Comparison of ENCODE assay signal across 27 cellular contexts in the genomic region with DNA sequence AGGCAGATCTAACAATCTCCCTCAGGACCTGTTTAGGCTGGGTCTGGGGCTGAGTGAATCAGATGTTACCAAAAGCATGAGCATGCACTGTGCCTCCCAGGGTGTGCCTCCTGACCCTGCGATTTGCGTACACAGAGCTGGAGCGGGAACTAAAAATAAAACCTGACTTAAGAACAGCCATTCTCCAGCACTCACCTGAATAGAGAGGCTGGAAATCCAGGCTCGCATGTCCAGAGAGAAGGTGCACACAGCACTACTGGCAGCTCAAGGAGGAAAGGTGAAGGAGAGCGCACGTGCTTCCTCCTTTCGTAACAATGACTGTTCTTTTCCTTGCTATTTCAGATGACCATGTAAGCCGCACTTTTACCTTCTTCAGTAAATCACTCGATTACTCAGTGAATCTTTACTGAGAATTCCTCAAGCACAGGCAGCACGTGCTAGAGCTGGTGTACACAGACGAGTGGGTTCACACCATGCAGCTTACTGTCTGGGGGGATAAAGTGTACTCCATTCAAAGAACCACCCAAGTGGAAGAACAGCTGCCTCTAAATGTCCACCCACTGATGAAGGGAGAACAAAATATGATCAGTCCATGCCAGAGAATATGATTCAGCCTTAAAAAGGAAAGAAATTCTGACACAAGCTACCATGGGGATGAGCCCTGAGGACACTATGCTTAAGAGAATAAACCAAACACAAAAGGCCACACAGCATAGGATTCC. TPM values are rescaled to one million over a fixed set of nuclear protein-coding genes. Genes with fewer than 3 reads are reported as not detected.
A peak's percentile ranks its signal among the peaks of the same experiment; 100 is the strongest.
DNase-seq lines count a peak whose midpoint lies in the region; ATAC-seq and TF ChIP-seq lines count a peak whose summit lies in the region.
"Had no signal": no experiment of that assay in that cellular context is flagged by ENCODE, and none has a peak within 500 bp of the region (broad histone marks: within the 10 kb centered on the region; RNA-seq: fewer than 3 reads in every experiment).

No MANE protein-coding gene starts in this region.

- H4K91ac ChIP-seq in mesenchymal stem cell (ENCODE audit: low read length) (no peak overlapping the region), neuronal stem cell (ENCODE audit: low read depth, low read length, poor library complexity) (no peak overlapping the region)

- CTCF ChIA-PET in activated CD8-positive, alpha-beta memory T cell treated with anti-CD3 and anti-CD28 coated beads, Interleukin-2, amount 10 ng/mL, durations not matched to agents 7 days and 5 days (lab: Charles Lee) = interaction anchor here (0.6 kb wide), 1 partner anchor 420 kb away, joined by 5 read pairs; no protein-coding TSS in a partner anchor
- CTCF ChIA-PET in activated CD8-positive, alpha-beta T cell treated with anti-CD3 and anti-CD28 coated beads for 36 hours (lab: Charles Lee) = interaction anchor here (1.4 to 1.5 kb wide), 2 partner anchors 20 to 160 kb away, joined by 3 read pairs; no protein-coding TSS in a partner anchor

- no peak for DNase-seq in activated CD8-positive, alpha-beta memory T cell treated with anti-CD3 and anti-CD28 coated beads, Interleukin-2, amount 10 ng/mL, durations not matched to agents 7 days and 5 days
- DNase-seq in activated CD8-positive, alpha-beta memory T cell treated with anti-CD3 and anti-CD28 coated beads, Interleukin-2, amount 50 U/mL, for 4 hours = no peak
- no peak for DNase-seq in activated CD8-positive, alpha-beta T cell treated with anti-CD3 and anti-CD28 coated beads for 36 hours
- DNase-seq in fibroblast of mammary gland (ENCODE audit: low read depth) = peak; percentile 5
- DNase-seq in nephron progenitor cell = no peak
- no peak for DNase-seq in mesenchymal stem cell
- DNase-seq in neuronal stem cell (ENCODE audit: low spot score) = no peak
- DNase-seq: 8988T; activated naive CD8-positive, alpha-beta T cell treated with anti-CD3 and anti-CD28 coated beads, Interleukin-2, amount 10 ng/mL, durations not matched to agents 7 days and 5 days; dorsolateral prefrontal cortex; GOT3; HFFc6; KG1; MG63; NCI-H1417 treated with DMSO at 0.1 percent for 48 hours; NCI-H2081 treated with DMSO at 0.1 percent for 48 hours; NCI-H226; NCI-H774; posterior cingulate gyrus; right lobe of liver; RPMI8226; stimulated activated naive CD4-positive, alpha-beta T cell; T-helper 2 cell had no signal

- no peaks in the 10 kb centered on the region for H3K79me1 ChIP-seq in mesenchymal stem cell (replicated peaks; ENCODE audit: low read length, poor library complexity, severe bottlenecking)
- no peaks in the 10 kb centered on the region for H3K79me1 ChIP-seq in neuronal stem cell (ENCODE audit: low read depth, low read length)

- H3K4me1 Mint-ChIP-seq in activated CD8-positive, alpha-beta memory T cell treated with anti-CD3 and anti-CD28 coated beads, Interleukin-2, amount 10 ng/mL, durations not matched to agents 7 days and 5 days = peaks cover 13% of the 10 kb centered on the region
- H3K4me1 Mint-ChIP-seq in activated CD8-positive, alpha-beta T cell treated with anti-CD3 and anti-CD28 coated beads for 36 hours (ENCODE audit: low read depth) = peaks cover 22% of the 10 kb centered on the region
- H3K4me1 Mint-ChIP-seq in nephron progenitor cell = peaks cover 39% of the 10 kb centered on the region

- H2BK15ac ChIP-seq in mesenchymal stem cell (ENCODE audit: low read depth, poor library complexity, severe bottlenecking) (no peak overlapping the region), neuronal stem cell (ENCODE audit: low read length) (no peak overlapping the region)

- H3K18ac ChIP-seq in mesenchymal stem cell (ENCODE audit: low read depth in 1 of 2, low read length in 2 of 2) (no peak overlapping the region), neuronal stem cell (ENCODE audit: low read length) (no peak overlapping the region)

- H2BK12ac ChIP-seq in mesenchymal stem cell (ENCODE audit: low read length in 2 of 2) = no peak overlapping the region
- no peak overlapping the region for H2BK12ac ChIP-seq in neuronal stem cell (ENCODE audit: low read length)

- intact Hi-C loops in activated CD8-positive, alpha-beta T cell treated with anti-CD3 and anti-CD28 coated beads for 36 hours (cut with micrococcal nuclease) = no loop called here

- H3K4me3 ChIP-seq in fibroblast of mammary gland (ENCODE audit: control insufficient read depth, low read depth, low read length) (no peak overlapping the region), mesenchymal stem cell (ENCODE audit: insufficient read depth in 1 of 2, low read depth in 1 of 2, low read length in 2 of 2) (no peak overlapping the region), neuronal stem cell (ENCODE audit: low read length in 2 of 2) (no peak overlapping the region)
- H3K4me3 ChIP-seq: dorsolateral prefrontal cortex, lung, MG63, right lobe of liver, thoracic aorta had no signal

- H3K4me3 Mint-ChIP-seq in activated CD8-positive, alpha-beta memory T cell treated with anti-CD3 and anti-CD28 coated beads, Interleukin-2, amount 10 ng/mL, durations not matched to agents 7 days and 5 days = no peak overlapping the region
- no peak overlapping the region for H3K4me3 Mint-ChIP-seq in activated CD8-positive, alpha-beta T cell treated with anti-CD3 and anti-CD28 coated beads for 36 hours
- no peak overlapping the region for H3K4me3 Mint-ChIP-seq in nephron progenitor cell
- H3K4me3 Mint-ChIP-seq: activated naive CD8-positive, alpha-beta T cell treated with anti-CD3 and anti-CD28 coated beads, Interleukin-2, amount 10 ng/mL, durations not matched to agents 7 days and 5 days; HFFc6 had no signal

- H3K27me3 Mint-ChIP-seq in activated CD8-positive, alpha-beta memory T cell treated with anti-CD3 and anti-CD28 coated beads, Interleukin-2, amount 10 ng/mL, durations not matched to agents 7 days and 5 days = no peaks in the 10 kb centered on the region
- H3K27me3 Mint-ChIP-seq in activated CD8-positive, alpha-beta T cell treated with anti-CD3 and anti-CD28 coated beads for 36 hours = no peaks in the 10 kb centered on the region
- H3K27me3 Mint-ChIP-seq in nephron progenitor cell (ENCODE audit: low read depth, poor library complexity) = peaks cover 6% of the 10 kb centered on the region
- H3K27me3 Mint-ChIP-seq: activated naive CD8-positive, alpha-beta T cell treated with anti-CD3 and anti-CD28 coated beads, Interleukin-2, amount 10 ng/mL, durations not matched to agents 7 days and 5 days had no signal

- ATAC-seq in activated CD8-positive, alpha-beta memory T cell treated with anti-CD3 and anti-CD28 coated beads, Interleukin-2, amount 10 ng/mL, durations not matched to agents 7 days and 5 days = no peak
- ATAC-seq in activated CD8-positive, alpha-beta T cell treated with anti-CD3 and anti-CD28 coated beads for 36 hours = no peak
- ATAC-seq in GM18907 (IDR thresholded peaks at IDR 0.05; ENCODE audit: unreplicated experiment) = no peak
- ATAC-seq: right lobe of liver, SK-N-SH treated with all-trans-retinoic acid at 6 μM for 48 hours had no signal

- H3K27me3 ChIP-seq in mesenchymal stem cell (ENCODE audit: control insufficient read depth in 1 of 2, insufficient read depth in 1 of 2, low read length in 2 of 2) (no peaks in the 10 kb centered on the region), neuronal stem cell (ENCODE audit: control insufficient read depth in 3 of 3, insufficient read depth in 3 of 3, low read depth in 1 of 3, low read length in 3 of 3) (no peaks in the 10 kb centered on the region)
- H3K27me3 ChIP-seq: dorsolateral prefrontal cortex, right lobe of liver had no signal

- H2BK120ac ChIP-seq in mesenchymal stem cell (ENCODE audit: low read depth, low read length) = no peak overlapping the region
- H2BK120ac ChIP-seq in neuronal stem cell (ENCODE audit: low read depth, low read length) = no peak overlapping the region

- no peaks in the 10 kb centered on the region for H3K9me3 ChIP-seq in mesenchymal stem cell (ENCODE audit: control insufficient read depth, low read length)
- peaks cover 0 to 5% of the 10 kb centered on the region in 2 donors for H3K9me3 ChIP-seq in neuronal stem cell (replicated peaks in 1 of 2; ENCODE audit: control insufficient read depth in 2 of 2, insufficient read depth in 1 of 2, low read depth in 1 of 2, low read length in 2 of 2)
- H3K9me3 ChIP-seq: MG63, right lobe of liver, thoracic aorta had no signal

- no peak overlapping the region for H3K14ac ChIP-seq in mesenchymal stem cell (ENCODE audit: low read length in 2 of 2)
- H3K14ac ChIP-seq in neuronal stem cell (ENCODE audit: low read length) = no peak overlapping the region

- peaks cover 0 to 45% of the 10 kb centered on the region in 2 experiments for H3K36me3 ChIP-seq in mesenchymal stem cell (ENCODE audit: control insufficient read depth in 1 of 2, insufficient read depth in 2 of 2, low read depth in 1 of 2, low read length in 2 of 2)
- H3K36me3 ChIP-seq in neuronal stem cell (replicated peaks in 1 of 2; ENCODE audit: control insufficient read depth in 2 of 2, insufficient read depth in 2 of 2, low read length in 2 of 2) = peaks cover 0 to 23% of the 10 kb centered on the region in 2 donors
- H3K36me3 ChIP-seq: MG63, right lobe of liver, thoracic aorta had no signal

- peaks cover 78% of the 10 kb centered on the region for H3K36me3 Mint-ChIP-seq in activated CD8-positive, alpha-beta memory T cell treated with anti-CD3 and anti-CD28 coated beads, Interleukin-2, amount 10 ng/mL, durations not matched to agents 7 days and 5 days
- H3K36me3 Mint-ChIP-seq in activated CD8-positive, alpha-beta T cell treated with anti-CD3 and anti-CD28 coated beads for 36 hours (ENCODE audit: low read depth) = peaks cover 73% of the 10 kb centered on the region
- H3K36me3 Mint-ChIP-seq in nephron progenitor cell (ENCODE audit: low read depth) = peaks cover 79% of the 10 kb centered on the region

- no peak for TF ChIP-seq CTCF in activated CD8-positive, alpha-beta T cell treated with anti-CD3 and anti-CD28 coated beads for 36 hours (IDR thresholded peaks at IDR 0.05)
- TF ChIP-seq CTCF in fibroblast of mammary gland (conservative IDR thresholded peaks at IDR 0.05; ENCODE audit: control insufficient read depth, insufficient read depth, low read depth, low read length) = no peak
- TF ChIP-seq CTCF in nephron progenitor cell (IDR thresholded peaks at IDR 0.05) = no peak

- POLR2A ChIA-PET in activated CD8-positive, alpha-beta T cell treated with anti-CD3 and anti-CD28 coated beads for 36 hours (lab: Charles Lee) = interaction anchor here (0.6 to 1.2 kb wide), 3 partner anchors 10 to 346 kb away, joined by 3 read pairs; no protein-coding TSS in a partner anchor

- no peak overlapping the region for H3K4ac ChIP-seq in mesenchymal stem cell (ENCODE audit: low read depth in 1 of 2, low read length in 2 of 2)
- no peak overlapping the region for H3K4ac ChIP-seq in neuronal stem cell (ENCODE audit: low read length)

- H3K9ac ChIP-seq in mesenchymal stem cell (ENCODE audit: low read length) (no peak overlapping the region), neuronal stem cell (ENCODE audit: low read depth, low read length, poor library complexity) (no peak overlapping the region)

- H3K9me3 Mint-ChIP-seq in activated CD8-positive, alpha-beta memory T cell treated with anti-CD3 and anti-CD28 coated beads, Interleukin-2, amount 10 ng/mL, durations not matched to agents 7 days and 5 days (ENCODE audit: low read depth) = peaks cover 2% of the 10 kb centered on the region
- peaks cover 14% of the 10 kb centered on the region for H3K9me3 Mint-ChIP-seq in activated CD8-positive, alpha-beta T cell treated with anti-CD3 and anti-CD28 coated beads for 36 hours
- H3K9me3 Mint-ChIP-seq in nephron progenitor cell = peaks cover 36% of the 10 kb centered on the region

- H2BK5ac ChIP-seq in mesenchymal stem cell (ENCODE audit: low read depth, low read length, poor library complexity, severe bottlenecking) (no peak overlapping the region), neuronal stem cell (ENCODE audit: low read length) (no peak overlapping the region)

- H2AFZ ChIP-seq in mesenchymal stem cell (ENCODE audit: low read depth, low read length) (no peak overlapping the region), neuronal stem cell (ENCODE audit: low read length) (no peak overlapping the region)

- H3K4me2 ChIP-seq in mesenchymal stem cell (ENCODE audit: low read length, poor library complexity, severe bottlenecking) (no peak overlapping the region), neuronal stem cell (ENCODE audit: insufficient read depth, low read length, poor library complexity, severe bottlenecking) (no peak overlapping the region)

- H3K27ac Mint-ChIP-seq in activated CD8-positive, alpha-beta memory T cell treated with anti-CD3 and anti-CD28 coated beads, Interleukin-2, amount 10 ng/mL, durations not matched to agents 7 days and 5 days = peak overlapping the region; percentile 38
- H3K27ac Mint-ChIP-seq in activated CD8-positive, alpha-beta T cell treated with anti-CD3 and anti-CD28 coated beads for 36 hours = peak overlapping the region; percentile 63
- peak overlapping the region; percentile 66 for H3K27ac Mint-ChIP-seq in nephron progenitor cell
- H3K27ac Mint-ChIP-seq: HFFc6 had no signal

- no peak overlapping the region for H4K8ac ChIP-seq in mesenchymal stem cell (ENCODE audit: low read length)
- no peak overlapping the region for H4K8ac ChIP-seq in neuronal stem cell (ENCODE audit: low read depth, low read length)

- H3K27ac ChIP-seq in mesenchymal stem cell (ENCODE audit: low read length, poor library complexity, severe bottlenecking) (no peak overlapping the region), neuronal stem cell (replicated peaks; ENCODE audit: low read length) (no peak overlapping the region)
- H3K27ac ChIP-seq: dorsolateral prefrontal cortex, right lobe of liver, thoracic aorta had no signal

- H2AK5ac ChIP-seq in mesenchymal stem cell (ENCODE audit: low read length, severe bottlenecking) (no peak overlapping the region), neuronal stem cell (ENCODE audit: low read depth, low read length) (no peak overlapping the region)

- H3K4me1 ChIP-seq in mesenchymal stem cell (ENCODE audit: control insufficient read depth, insufficient read depth, low read depth, low read length) (no peaks in the 10 kb centered on the region), neuronal stem cell (ENCODE audit: control insufficient read depth in 2 of 2, insufficient read depth in 1 of 2, low read depth in 1 of 2, low read length in 2 of 2) (peaks cover 7 to 13% of the 10 kb centered on the region in 2 donors)
- H3K4me1 ChIP-seq: right lobe of liver had no signal

- H3K23ac ChIP-seq in mesenchymal stem cell (ENCODE audit: low read length in 2 of 2) = no peak overlapping the region
- no peak overlapping the region for H3K23ac ChIP-seq in neuronal stem cell (ENCODE audit: low read depth, low read length, poor library complexity)

- 88% methylated on average over 11 of the region's 11 CpGs for WGBS in mesenchymal stem cell
- no CpG with 5 or more reads among the region's 11 CpGs for WGBS in neuronal stem cell (ENCODE audit: extremely low coverage in 2 of 2, insufficient read length in 2 of 2, insufficient replicate concordance in 1 of 2), 2 donors

RNA-seq across cellular contexts. Expression of a gene that starts 45.6 kb away (rescaled TPM):
- total RNA-seq in activated CD8-positive, alpha-beta memory T cell treated with anti-CD3 and anti-CD28 coated beads, Interleukin-2, amount 10 ng/mL, durations not matched to agents 7 days and 5 days = 10 to 100 TPM; 49.5 to 69.0 TPM
- 10 to 100 TPM; 23.8 to 27.6 TPM for total RNA-seq in activated CD8-positive, alpha-beta T cell treated with anti-CD3 and anti-CD28 coated beads for 36 hours
- 2.2 TPM for polyA plus RNA-seq in mesenchymal stem cell (2013, experiment 1 of 2)
- polyA plus RNA-seq in mesenchymal stem cell (2013, experiment 2 of 2) = 2.2 TPM
- polyA plus RNA-seq in neuronal stem cell (2013, experiment 1 of 2) = 1.8 TPM
- polyA plus RNA-seq in neuronal stem cell (2013, experiment 2 of 2) = 1.7 TPM
